ENCODE assay signal across 1 cellular context in the genomic region with DNA sequence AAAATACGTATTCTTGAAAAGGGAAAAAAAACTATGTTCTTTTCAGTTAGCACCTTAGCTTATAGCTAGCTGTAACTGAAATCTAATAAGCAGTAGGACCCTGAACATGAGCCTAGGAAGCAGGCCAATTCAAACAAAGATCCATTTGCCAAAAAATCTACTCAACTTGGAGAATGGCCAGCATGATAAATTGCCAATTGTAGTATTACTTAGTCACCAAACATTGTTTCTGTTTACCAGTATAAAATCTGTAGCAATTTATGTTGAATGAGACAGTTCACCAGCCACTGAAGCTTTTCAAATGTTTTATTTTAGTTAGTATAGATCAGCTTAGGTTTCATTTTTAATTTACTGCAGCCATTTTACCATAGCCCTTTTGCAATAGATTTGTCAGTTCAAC.
TF ChIP-seq lines count a peak whose summit lies in the region.

No MANE protein-coding gene starts in this region.

TF ChIP-seq in A549, 52 proteins besides CTCF, POLR2A, EP300 and RAD21 (continued from another document):
- TF ChIP-seq FOXS1 (CRISPR knock-in tag; IDR thresholded peaks at IDR 0.05) (no peak), HDAC2 (IDR thresholded peaks at IDR 0.05) (no peak), PHF8 (IDR thresholded peaks at IDR 0.05; ENCODE audit: borderline replicate concordance, low read depth) (no peak), HEYL (CRISPR knock-in tag; IDR thresholded peaks at IDR 0.05) (no peak), ZNF302 (CRISPR knock-in tag; IDR thresholded peaks at IDR 0.05) (no peak)
- TF ChIP-seq, protein P1, sequence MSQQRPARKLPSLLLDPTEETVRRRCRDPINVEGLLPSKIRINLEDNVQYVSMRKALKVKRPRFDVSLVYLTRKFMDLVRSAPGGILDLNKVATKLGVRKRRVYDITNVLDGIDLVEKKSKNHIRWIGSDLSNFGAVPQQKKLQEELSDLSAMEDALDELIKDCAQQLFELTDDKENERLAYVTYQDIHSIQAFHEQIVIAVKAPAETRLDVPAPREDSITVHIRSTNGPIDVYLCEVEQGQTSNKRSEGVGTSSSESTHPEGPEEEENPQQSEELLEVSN (IDR thresholded peaks at IDR 0.05; ENCODE audit: borderline replicate concordance, low read depth) = no peak
